ENCODE assay signal across 2 cellular contexts in genomic region chr7:206351-206750, GRCh38.
TF ChIP-seq lines count a peak whose summit lies in the region.

No MANE protein-coding gene starts in this region.

TF ChIP-seq in K562, 482 proteins besides CTCF, POLR2A, EP300 and RAD21:
- peak; percentile 41; the same call in 1 of the 2 replicates for TF ChIP-seq MAX (CRISPR knock-in tag; IDR thresholded peaks at IDR 0.05)

TF ChIP-seq in HepG2, 621 proteins besides CTCF, POLR2A, EP300 and RAD21:
- TF ChIP-seq RBFOX2 (IDR thresholded peaks at IDR 0.05; ENCODE audit: low read depth, low read length): 0 out of 2 replicates have a peak, but pooled peaks have one; percentile 12
